1 cellular context compared by ENCODE assay signal in the genomic region with DNA sequence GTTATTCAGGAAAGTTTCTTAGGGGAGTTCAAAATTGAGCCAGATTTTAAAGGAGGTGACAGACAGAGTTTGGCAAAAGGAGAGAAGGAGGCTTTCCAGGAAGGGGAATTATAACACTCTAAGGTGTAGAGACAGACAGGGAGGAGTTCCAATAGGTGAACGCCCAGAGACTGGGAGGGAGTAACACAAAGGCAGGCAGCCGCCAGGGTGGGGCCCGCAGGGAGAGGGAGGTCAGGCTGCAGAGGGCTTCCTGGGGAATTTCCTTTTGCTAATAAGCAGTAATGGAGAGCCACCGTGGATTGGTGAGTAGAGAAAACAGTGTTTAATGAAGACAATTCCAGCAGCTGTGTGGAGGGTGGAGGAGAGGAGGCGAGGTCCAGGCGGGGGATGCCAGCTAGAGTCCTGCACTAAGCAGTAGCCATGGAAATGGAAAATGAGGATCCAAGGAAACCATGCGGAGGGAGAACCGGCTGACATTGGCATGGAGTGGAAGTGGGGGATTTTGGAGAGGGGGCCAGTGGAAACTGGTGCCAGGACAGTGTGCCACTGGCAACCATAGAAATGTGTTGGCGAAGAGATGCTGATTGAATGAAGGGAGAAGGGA.
TF ChIP-seq lines count a peak whose summit lies in the region.

No MANE protein-coding gene starts in this region.

TF ChIP-seq in WTC11, 78 proteins besides CTCF, POLR2A, EP300 and RAD21 (continued from another document):
- TF ChIP-seq, protein P1, sequence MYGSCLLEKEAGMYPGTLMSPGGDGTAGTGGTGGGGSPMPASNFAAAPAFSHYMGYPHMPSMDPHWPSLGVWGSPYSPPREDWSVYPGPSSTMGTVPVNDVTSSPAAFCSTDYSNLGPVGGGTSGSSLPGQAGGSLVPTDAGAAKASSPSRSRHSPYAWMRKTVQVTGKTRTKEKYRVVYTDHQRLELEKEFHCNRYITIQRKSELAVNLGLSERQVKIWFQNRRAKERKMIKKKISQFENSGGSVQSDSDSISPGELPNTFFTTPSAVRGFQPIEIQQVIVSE (CRISPR knock-in tag; IDR thresholded peaks at IDR 0.05; ENCODE audit: borderline replicate concordance) = no peak
- no peak for TF ChIP-seq GABPB1 (CRISPR knock-in tag; IDR thresholded peaks at IDR 0.05)
- no peak for TF ChIP-seq TEAD4 (CRISPR knock-in tag; IDR thresholded peaks at IDR 0.05)
